In genomic region chr1:53376742-53377437, GRCh38 we compare ENCODE assay signal across 16 cellular contexts. TPM values are rescaled to one million over a fixed set of nuclear protein-coding genes. Genes with fewer than 3 reads are reported as not detected.
DNase-seq lines count a peak whose midpoint lies in the region; ATAC-seq and TF ChIP-seq lines count a peak whose summit lies in the region.
"Had no signal": no experiment of that assay in that cellular context is flagged by ENCODE, and none has a peak within 500 bp of the region (broad histone marks: within the 10 kb centered on the region; RNA-seq: fewer than 3 reads in every experiment).

No MANE protein-coding gene starts in this region.

- no peaks in the 10 kb centered on the region for H3F3A ChIP-seq in GM23338 (replicated peaks; ENCODE audit: low read depth)

- ATAC-seq in GM23338 (peak; percentile 63), T-helper 17 cell (no peak), left lobe of liver (no peak), HG02884 (IDR thresholded peaks at IDR 0.05; ENCODE audit: unreplicated experiment) (no peak)
- ATAC-seq: activated CD8-positive, alpha-beta T cell treated with anti-CD3 and anti-CD28 coated beads for 36 hours; activated naive CD4-positive, alpha-beta T cell treated with anti-CD3 and anti-CD28 coated beads, Interleukin-2, amount 50 U/mL, for 72 hours had no signal

- DNase-seq in DMS153 (lab: John Stamatoyannopoulos, UW) (peak; percentile 74), DMS153 treated with DMSO at 0.1 percent for 48 hours (lab: John Stamatoyannopoulos, UW; ENCODE audit: unreplicated experiment) (no peak), GM23338 (ENCODE audit: low spot score) (peak; percentile 52), T-helper 17 cell (no peak), left lobe of liver (ENCODE audit: low spot score) (peak; percentile 22), kidney tubule cell (ENCODE audit: low spot score) (no peak), MCF 10A (ENCODE audit: unreplicated experiment) (no peak)
- DNase-seq: activated CD8-positive, alpha-beta T cell treated with anti-CD3 and anti-CD28 coated beads for 36 hours; mesenchymal stem cell; MV-4-11; NK-92 treated with Interleukin-12 subunit alpha and Interleukin-12 subunit beta, amount 100 ng/mL, for 24 hours; SHP77; stimulated activated CD4-positive, alpha-beta T cell treated with anti-CD3 and anti-CD28 coated beads, Interleukin-4, amount 100 ng/mL, for 4 hours had no signal

- peak overlapping the region; percentile 88 for H2AFZ ChIP-seq in GM23338

- no peaks in the 10 kb centered on the region for H3K9me2 ChIP-seq in GM23338 (ENCODE audit: insufficient read depth)

- no peaks in the 10 kb centered on the region for H3K79me2 ChIP-seq in GM23338 (replicated peaks; ENCODE audit: insufficient read depth)

- H3K4me1 ChIP-seq in GM23338 (ENCODE audit: insufficient read depth) = peaks cover 16% of the 10 kb centered on the region; the same call in 1 of the 2 replicates

- H3K36me3 ChIP-seq in GM23338 (ENCODE audit: insufficient read depth) = no peaks in the 10 kb centered on the region

- TF ChIP-seq CTCF in GM23338 (conservative IDR thresholded peaks at IDR 0.05; ENCODE audit: low read depth in 2 of 2) (no peak), MCF 10A (IDR thresholded peaks at IDR 0.05; ENCODE audit: unreplicated experiment) (no peak)

- H3K4me1 Mint-ChIP-seq in GM23338 (peaks cover 29% of the 10 kb centered on the region), T-helper 17 cell (peaks cover 9% of the 10 kb centered on the region), MCF 10A (ENCODE audit: insufficient read depth, unreplicated experiment) (peaks cover 8% of the 10 kb centered on the region)

- no peaks in the 10 kb centered on the region for H3K9me3 Mint-ChIP-seq in GM23338
- no peaks in the 10 kb centered on the region for H3K9me3 Mint-ChIP-seq in MCF 10A (ENCODE audit: unreplicated experiment)
- H3K9me3 Mint-ChIP-seq: activated CD8-positive, alpha-beta T cell treated with anti-CD3 and anti-CD28 coated beads for 36 hours; activated naive CD4-positive, alpha-beta T cell treated with anti-CD3 and anti-CD28 coated beads, Interleukin-2, amount 50 U/mL, for 72 hours had no signal

- intact Hi-C loops in MCF 10A (cut with micrococcal nuclease) = no loop called here

- peak overlapping the region; percentile 60; the same call in 1 of the 2 replicates for H3K4me2 ChIP-seq in GM23338

- no peak overlapping the region for H3K27ac ChIP-seq in GM23338 (ENCODE audit: low read depth)
- H3K27ac ChIP-seq: 22Rv1 had no signal

- H3K36me3 Mint-ChIP-seq in GM23338 (ENCODE audit: low read depth) (no peaks in the 10 kb centered on the region), T-helper 17 cell (ENCODE audit: low read depth) (no peaks in the 10 kb centered on the region), MCF 10A (ENCODE audit: insufficient read depth, unreplicated experiment) (peaks cover 6% of the 10 kb centered on the region)
- H3K36me3 Mint-ChIP-seq: activated naive CD4-positive, alpha-beta T cell treated with anti-CD3 and anti-CD28 coated beads, Interleukin-2, amount 50 U/mL, for 72 hours had no signal

- H4K20me1 ChIP-seq in GM23338 (replicated peaks; ENCODE audit: insufficient read depth) = no peaks in the 10 kb centered on the region

- H3K27ac Mint-ChIP-seq in GM23338 = no peak overlapping the region
- peak overlapping the region; percentile 27 for H3K27ac Mint-ChIP-seq in T-helper 17 cell
- no peak overlapping the region for H3K27ac Mint-ChIP-seq in MCF 10A (ENCODE audit: low read depth, unreplicated experiment)
- H3K27ac Mint-ChIP-seq: activated CD8-positive, alpha-beta T cell treated with anti-CD3 and anti-CD28 coated beads for 36 hours; activated naive CD4-positive, alpha-beta T cell treated with anti-CD3 and anti-CD28 coated beads, Interleukin-2, amount 50 U/mL, for 72 hours had no signal

- no TSS peak for BruUV-seq in MCF 10A (replicated peaks; lab: Mats Ljungman, UMichigan)

- CTCF ChIA-PET in MCF 10A (lab: Yijun Ruan, JAX) = interaction anchor here (1.5 kb wide), 1 partner anchor 17 kb away, joined by 6 read pairs; no protein-coding TSS in a partner anchor

- H3K27me3 ChIP-seq in GM23338 (ENCODE audit: insufficient read depth) = no peaks in the 10 kb centered on the region

- no peak overlapping the region for H3K4me3 ChIP-seq in GM23338

- H3K27me3 Mint-ChIP-seq in GM23338 (ENCODE audit: insufficient read depth, low read depth, poor library complexity) = peaks cover 28% of the 10 kb centered on the region
- peaks cover 28% of the 10 kb centered on the region for H3K27me3 Mint-ChIP-seq in T-helper 17 cell
- H3K27me3 Mint-ChIP-seq in MCF 10A (ENCODE audit: insufficient read depth, unreplicated experiment) = no peaks in the 10 kb centered on the region
- H3K27me3 Mint-ChIP-seq: activated CD8-positive, alpha-beta T cell treated with anti-CD3 and anti-CD28 coated beads for 36 hours had no signal

- no peaks in the 10 kb centered on the region for H3K9me3 ChIP-seq in T-helper 17 cell (ENCODE audit: control insufficient read depth, low read length, poor library complexity, severe bottlenecking)

- POLR2A ChIA-PET in MCF 10A (lab: Yijun Ruan, JAX) = no interaction called here

- peak overlapping the region; percentile 3; the same call in 2 of the 3 replicates for H3K4me3 Mint-ChIP-seq in GM23338
- no peak overlapping the region for H3K4me3 Mint-ChIP-seq in T-helper 17 cell
- H3K4me3 Mint-ChIP-seq in MCF 10A (ENCODE audit: unreplicated experiment) = no peak overlapping the region
- H3K4me3 Mint-ChIP-seq: activated CD8-positive, alpha-beta T cell treated with anti-CD3 and anti-CD28 coated beads for 36 hours had no signal

TF ChIP-seq in GM23338, 12 proteins besides CTCF, POLR2A, EP300 and RAD21 (continues in another document):
- no peak for TF ChIP-seq POLR2AphosphoS5 (IDR thresholded peaks at IDR 0.05; ENCODE audit: low read depth)
- no peak for TF ChIP-seq STAT1 (IDR thresholded peaks at IDR 0.05; ENCODE audit: unreplicated experiment)
- no peak for TF ChIP-seq CREB1 (CRISPR knock-in tag; IDR thresholded peaks at IDR 0.05; ENCODE audit: low read depth)
- TF ChIP-seq NANOG (IDR thresholded peaks at IDR 0.05; ENCODE audit: borderline replicate concordance) = no peak
- TF ChIP-seq JUNB (IDR thresholded peaks at IDR 0.05; ENCODE audit: unreplicated experiment) = no peak
- TF ChIP-seq ZNF114 (CRISPR knock-in tag; IDR thresholded peaks at IDR 0.05) = no peak
- TF ChIP-seq EZH2phosphoT487 (IDR thresholded peaks at IDR 0.05; ENCODE audit: unreplicated experiment) = no peak
- no peak for TF ChIP-seq ZNF331 (CRISPR knock-in tag; IDR thresholded peaks at IDR 0.05; ENCODE audit: low read depth)
- TF ChIP-seq REST (IDR thresholded peaks at IDR 0.05; ENCODE audit: unreplicated experiment) = no peak
- TF ChIP-seq ETS1 (IDR thresholded peaks at IDR 0.05) = no peak

RNA-seq across cellular contexts. Expression of gene LRP8, which starts 49.0 kb away (rescaled TPM):
- 71.1 and 72.4 TPM in 2 replicates for total RNA-seq in GM23338 (2014; rRNA removed; shearing (Covaris generic))
- 27.8 and 28.3 TPM in 2 replicates for polyA plus RNA-seq in GM23338 (2016; fragmentation: Nextera tagmentation; extraction: Ambion mirVana)
- total RNA-seq in T-helper 17 cell (10 to 100 TPM; 15.1 to 18.6 TPM), left lobe of liver (0.33 TPM), MCF 10A (2022) (21.5 and 21.8 TPM in 2 replicates)

Comparison
In these comparisons a context has a peak if more than half of its experiments do, and no peak if none do; other contexts are left out.
1. DNase-seq: peak in DMS153 (single experiment), GM23338 (single experiment) and left lobe of liver (single experiment); none in DMS153 treated with DMSO at 0.1 percent for 48 hours (single experiment), T-helper 17 cell (0 of 3), kidney tubule cell (single experiment) and MCF 10A (single experiment).
2. RNA of gene LRP8, which starts 49.0 kb away (total RNA-seq): 71.1 to 72.4 TPM in GM23338, 21.5 to 21.8 TPM in MCF 10A and 15.1 to 18.6 TPM in T-helper 17 cell; 0.33 TPM in left lobe of liver (single experiment); every median in the first group is over 10 times any median in the second.